In the genomic region with DNA sequence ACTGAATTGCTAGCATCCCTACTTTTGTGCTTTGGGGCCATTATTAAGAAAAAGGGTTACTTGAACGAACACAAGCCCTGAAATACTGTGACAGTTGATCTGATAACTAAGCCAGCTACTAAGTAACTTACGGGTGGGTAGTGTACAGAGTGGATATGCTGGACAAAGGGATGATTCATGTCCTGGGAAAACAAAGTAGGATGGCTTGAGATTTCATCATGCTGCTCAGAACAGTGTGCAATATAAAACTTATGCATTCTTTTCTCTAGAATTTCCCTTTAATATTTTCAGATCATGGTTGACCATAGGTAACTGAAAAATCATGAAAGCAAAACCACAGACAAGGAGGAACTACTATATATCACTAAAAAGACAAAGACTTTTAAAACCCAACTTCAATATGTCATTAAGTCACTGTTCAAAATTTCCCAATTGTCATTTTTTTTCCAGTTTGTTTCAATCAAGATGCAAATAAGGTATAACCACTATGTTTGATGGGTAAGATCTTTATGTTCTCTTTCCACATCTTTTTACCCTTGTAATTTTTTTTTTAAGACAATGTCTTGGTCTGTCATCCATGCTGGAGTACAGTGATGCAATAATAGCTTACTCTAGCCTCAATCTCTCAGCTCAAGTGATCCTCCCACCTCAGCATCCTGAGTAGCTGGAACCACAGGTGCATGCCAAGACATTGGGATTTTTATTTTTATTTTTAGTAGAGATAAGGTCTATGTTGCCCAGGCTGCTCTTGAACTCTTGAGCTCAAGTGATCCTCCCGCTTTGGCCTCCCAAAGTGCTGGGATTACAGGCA, we compare ENCODE assay signal across 10 cellular contexts.
DNase-seq lines count a peak whose midpoint lies in the region; ATAC-seq and TF ChIP-seq lines count a peak whose summit lies in the region.
"Had no signal": no experiment of that assay in that cellular context is flagged by ENCODE, and none has a peak within 500 bp of the region (broad histone marks: within the 10 kb centered on the region; RNA-seq: fewer than 3 reads in every experiment).

No MANE protein-coding gene starts in this region.

- H3K9me3 Mint-ChIP-seq in endodermal cell, result no peaks in the 10 kb centered on the region

- ATAC-seq in esophagus mucosa, result peak; percentile 67
- ATAC-seq in upper lobe of left lung (ENCODE audit: low FRiP score in 2 of 2), result no peak

- no TSS peak for BruUV-seq in PC-9 (replicated peaks; lab: Mats Ljungman, UMichigan)

- H3K27me3 Mint-ChIP-seq in endodermal cell (ENCODE audit: insufficient read depth), result no peaks in the 10 kb centered on the region

- no peak overlapping the region for H3K27ac Mint-ChIP-seq in endodermal cell

- 52% methylated on average over 3 of the region's 3 CpGs for WGBS in prostate gland
- WGBS in upper lobe of left lung, 2 donors, result 87 to 93% methylated on average over 3 of the region's 3 CpGs
- WGBS in endodermal cell (ENCODE audit: insufficient coverage in 1 of 2, insufficient read length in 1 of 2), 2 experiments, result 95 to 100% methylated on average over 1 to 3 of the region's 3 CpGs

- DNase-seq in GM04503 (ENCODE audit: low read depth), result peak; percentile 50
- no peak for DNase-seq in PC-9
- DNase-seq in renal cortical epithelial cell (ENCODE audit: low read depth), result peak; percentile 91
- DNase-seq in prostate gland (ENCODE audit: low spot score), result no peak
- no peak for DNase-seq in upper lobe of left lung
- DNase-seq in head of caudate nucleus, result no peak
- DNase-seq in endodermal cell, result no peak
- DNase-seq: activated gamma-delta T cell, Karpas-422 had no signal

- TF ChIP-seq POLR2A in prostate gland (IDR thresholded peaks at IDR 0.05) (no peak), upper lobe of left lung (IDR thresholded peaks at IDR 0.05) (no peak)

- intact Hi-C loops in PC-9 (cut with micrococcal nuclease; ENCODE audit: unreplicated experiment), result no loop called here
- intact Hi-C loops in prostate gland (cut with DNase I), result no loop called here
- intact Hi-C loops in head of caudate nucleus (cut with DNase I), result no loop called here

- TF ChIP-seq EP300 in upper lobe of left lung (IDR thresholded peaks at IDR 0.05), result no peak

- TF ChIP-seq CTCF in PC-9 (conservative IDR thresholded peaks at IDR 0.05) (no peak), prostate gland (IDR thresholded peaks at IDR 0.05) (no peak), upper lobe of left lung (IDR thresholded peaks at IDR 0.05) (no peak), endodermal cell (conservative IDR thresholded peaks at IDR 0.05) (no peak)

- H3K36me3 ChIP-seq in PC-9 (ENCODE audit: low read depth), result no peaks in the 10 kb centered on the region
- no peaks in the 10 kb centered on the region for H3K36me3 ChIP-seq in prostate gland
- H3K36me3 ChIP-seq in upper lobe of left lung, result no peaks in the 10 kb centered on the region
- H3K36me3 ChIP-seq in endodermal cell (ENCODE audit: control insufficient read depth, insufficient read depth, low read length), result no peaks in the 10 kb centered on the region

- peaks cover 5% of the 10 kb centered on the region for H3K36me3 Mint-ChIP-seq in endodermal cell (ENCODE audit: low read depth)

- H3K4me1 Mint-ChIP-seq in endodermal cell, result peaks cover 12% of the 10 kb centered on the region

- H3K27me3 ChIP-seq in PC-9 (ENCODE audit: insufficient read depth, low read depth), result no peaks in the 10 kb centered on the region
- no peaks in the 10 kb centered on the region for H3K27me3 ChIP-seq in prostate gland (replicated peaks; ENCODE audit: insufficient read depth)
- H3K27me3 ChIP-seq in upper lobe of left lung, result no peaks in the 10 kb centered on the region
- H3K27me3 ChIP-seq in endodermal cell (ENCODE audit: control insufficient read depth, insufficient read depth, low read length, poor library complexity, severe bottlenecking), result no peaks in the 10 kb centered on the region

- CTCF ChIA-PET in PC-9 (lab: Charles Lee), result no interaction called here

- no peak overlapping the region for H2AFZ ChIP-seq in PC-9

- H3K4me3 ChIP-seq in PC-9 (0 out of 2 replicates have a peak overlapping the region, but pooled peaks have one; percentile 1), prostate gland (no peak overlapping the region), upper lobe of left lung (no peak overlapping the region), endodermal cell (ENCODE audit: low read length) (no peak overlapping the region)

- no peaks in the 10 kb centered on the region for H3K9me2 ChIP-seq in PC-9 (ENCODE audit: insufficient read depth)

- POLR2A ChIA-PET in PC-9 (lab: Charles Lee; ENCODE audit: unreplicated experiment), result no interaction called here

- H3K4me3 Mint-ChIP-seq in endodermal cell, result no peak overlapping the region

- H3K79me2 ChIP-seq in PC-9 (ENCODE audit: low read depth), result no peaks in the 10 kb centered on the region

- H3K9ac ChIP-seq in endodermal cell (ENCODE audit: extremely low read depth, low read length, poor library complexity, severe bottlenecking), result no peak overlapping the region

- H3K4me1 ChIP-seq in PC-9 (replicated peaks; ENCODE audit: insufficient read depth), result peaks cover 13% of the 10 kb centered on the region
- H3K4me1 ChIP-seq in prostate gland (replicated peaks), result no peaks in the 10 kb centered on the region
- H3K4me1 ChIP-seq in upper lobe of left lung, result no peaks in the 10 kb centered on the region
- no peaks in the 10 kb centered on the region for H3K4me1 ChIP-seq in endodermal cell (ENCODE audit: control insufficient read depth, insufficient read depth, low read length)

- H3K9me3 ChIP-seq in PC-9 (ENCODE audit: insufficient read depth, low read depth) (no peaks in the 10 kb centered on the region), prostate gland (no peaks in the 10 kb centered on the region), upper lobe of left lung (no peaks in the 10 kb centered on the region), endodermal cell (ENCODE audit: control insufficient read depth, low read length) (no peaks in the 10 kb centered on the region)

- H3F3A ChIP-seq in PC-9 (ENCODE audit: insufficient read depth, low read depth), result peaks cover 4% of the 10 kb centered on the region; the same call in 1 of the 2 replicates

- H4K20me1 ChIP-seq in PC-9 (ENCODE audit: insufficient read depth), result no peaks in the 10 kb centered on the region

- H3K27ac ChIP-seq in PC-9 (peak overlapping the region; percentile 82), prostate gland (no peak overlapping the region), upper lobe of left lung (no peak overlapping the region), endodermal cell (ENCODE audit: low read depth, low read length) (no peak overlapping the region)

- peak overlapping the region; percentile 28 for H3K4me2 ChIP-seq in PC-9

Comparison
In these comparisons a context has a peak if more than half of its experiments do, and no peak if none do; other contexts are left out.
1. DNase-seq: peak in GM04503 (single experiment) and renal cortical epithelial cell (single experiment); none in PC-9 (0 of 2), prostate gland (single experiment), upper lobe of left lung (0 of 2), head of caudate nucleus (0 of 42) and endodermal cell (single experiment).